20 cellular contexts compared by ENCODE assay signal in the genomic region with DNA sequence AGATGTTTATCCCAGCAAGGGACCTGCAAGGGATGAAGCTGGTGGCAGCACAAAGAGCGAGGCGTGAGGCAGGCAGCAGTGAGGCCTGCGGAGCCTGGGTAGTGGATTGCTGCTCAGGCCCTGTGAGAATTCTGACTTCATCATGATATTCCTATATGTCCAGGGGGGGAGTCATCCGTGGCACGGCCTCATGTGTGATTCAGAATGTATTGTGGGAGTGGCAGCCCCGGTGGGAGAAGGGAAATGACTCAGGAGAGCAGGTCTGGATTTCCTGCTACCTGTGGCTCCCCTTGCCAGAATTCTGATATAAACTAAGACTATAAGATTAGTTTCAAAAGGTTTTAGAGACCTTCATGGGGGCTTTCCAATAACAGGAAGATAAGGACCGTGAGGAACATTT.
DNase-seq lines count a peak whose midpoint lies in the region; ATAC-seq and TF ChIP-seq lines count a peak whose summit lies in the region.
"Had no signal": no experiment of that assay in that cellular context is flagged by ENCODE, and none has a peak within 500 bp of the region (broad histone marks: within the 10 kb centered on the region; RNA-seq: fewer than 3 reads in every experiment).

No MANE protein-coding gene starts in this region.

- peak; percentile 42 for DNase-seq in 8988T
- DNase-seq in HK-2 (ENCODE audit: unreplicated experiment): peak; percentile 46
- peak; percentile 88 for DNase-seq in RWPE1 (ENCODE audit: low spot score)
- peak; percentile 49 to 77 for DNase-seq in foreskin keratinocyte
- no peak for DNase-seq in NCI-H2107 treated with DMSO at 0.1 percent for 48 hours (lab: John Stamatoyannopoulos, UW; ENCODE audit: unreplicated experiment)
- DNase-seq in stimulated activated CD4-positive, alpha-beta T cell treated with anti-CD3 and anti-CD28 coated beads, Interleukin-4, amount 100 ng/mL, for 24 hours: no peak
- DNase-seq: CD8-positive, alpha-beta memory T cell; DMS79 treated with DMSO at 0.1 percent for 48 hours; GDM1; H7; KG1; NCI-H1092; NCI-H146; NCI-H2081; NCI-H524 treated with DMSO at 0.1 percent for 48 hours; SIG-M5 had no signal

- no peaks in the 10 kb centered on the region for H3K27me3 ChIP-seq in foreskin keratinocyte
- H3K27me3 ChIP-seq: BLaER1 treated with 17β-estradiol and CSF1 and Interleukin-3, amounts not matched to agents 10 nM and 100 nM had no signal

- ATAC-seq in foreskin keratinocyte (peak; percentile 97), SK-N-SH treated with all-trans-retinoic acid at 6 μM for 48 hours (no peak), GM18519 (IDR thresholded peaks at IDR 0.05; ENCODE audit: low FRiP score, unreplicated experiment) (no peak)
- ATAC-seq: GM12878 had no signal

- CTCF ChIA-PET in RWPE1 (lab: Yijun Ruan, JAX): no interaction called here

- H3K4me1 ChIP-seq in foreskin keratinocyte: no peaks in the 10 kb centered on the region

- H3K27ac ChIP-seq in RWPE1: no peak overlapping the region
- H3K27ac ChIP-seq in foreskin keratinocyte: no peak overlapping the region
- H3K27ac ChIP-seq: BLaER1 treated with 17β-estradiol and CSF1 and Interleukin-3, amounts not matched to agents 10 nM and 100 nM had no signal

- POLR2A ChIA-PET in RWPE1 (lab: Yijun Ruan, JAX; ENCODE audit: low non-redundant PET): no interaction called here

- TF ChIP-seq CTCF in RWPE1 (conservative IDR thresholded peaks at IDR 0.05; ENCODE audit: low read depth): no peak
- no peak for TF ChIP-seq CTCF in foreskin keratinocyte (conservative IDR thresholded peaks at IDR 0.05)

TF ChIP-seq in SK-N-SH treated with all-trans-retinoic acid at 6 μM for 48 hours, 23 proteins besides CTCF, POLR2A, EP300 and RAD21:
- TF ChIP-seq PPARA (CRISPR knock-in tag; IDR thresholded peaks at IDR 0.05; ENCODE audit: borderline replicate concordance) (no peak), CSDC2 (CRISPR knock-in tag; IDR thresholded peaks at IDR 0.05) (no peak), ZNF8 (CRISPR knock-in tag; IDR thresholded peaks at IDR 0.05) (no peak), TCF4 (CRISPR knock-in tag; IDR thresholded peaks at IDR 0.05; ENCODE audit: borderline replicate concordance) (no peak), ARNTL (CRISPR knock-in tag; IDR thresholded peaks at IDR 0.05; ENCODE audit: borderline replicate concordance, low read depth) (no peak), ISL1 (CRISPR knock-in tag; IDR thresholded peaks at IDR 0.05) (no peak)
- TF ChIP-seq, protein P1, sequence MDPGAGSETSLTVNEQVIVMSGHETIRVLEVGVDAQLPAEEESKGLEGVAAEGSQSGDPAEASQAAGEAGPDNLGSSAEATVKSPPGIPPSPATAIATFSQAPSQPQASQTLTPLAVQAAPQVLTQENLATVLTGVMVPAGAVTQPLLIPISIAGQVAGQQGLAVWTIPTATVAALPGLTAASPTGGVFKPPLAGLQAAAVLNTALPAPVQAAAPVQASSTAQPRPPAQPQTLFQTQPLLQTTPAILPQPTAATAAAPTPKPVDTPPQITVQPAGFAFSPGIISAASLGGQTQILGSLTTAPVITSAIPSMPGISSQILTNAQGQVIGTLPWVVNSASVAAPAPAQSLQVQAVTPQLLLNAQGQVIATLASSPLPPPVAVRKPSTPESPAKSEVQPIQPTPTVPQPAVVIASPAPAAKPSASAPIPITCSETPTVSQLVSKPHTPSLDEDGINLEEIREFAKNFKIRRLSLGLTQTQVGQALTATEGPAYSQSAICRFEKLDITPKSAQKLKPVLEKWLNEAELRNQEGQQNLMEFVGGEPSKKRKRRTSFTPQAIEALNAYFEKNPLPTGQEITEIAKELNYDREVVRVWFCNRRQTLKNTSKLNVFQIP (CRISPR knock-in tag; IDR thresholded peaks at IDR 0.05; ENCODE audit: borderline replicate concordance, low read depth): no peak
- TF ChIP-seq, protein P2, sequence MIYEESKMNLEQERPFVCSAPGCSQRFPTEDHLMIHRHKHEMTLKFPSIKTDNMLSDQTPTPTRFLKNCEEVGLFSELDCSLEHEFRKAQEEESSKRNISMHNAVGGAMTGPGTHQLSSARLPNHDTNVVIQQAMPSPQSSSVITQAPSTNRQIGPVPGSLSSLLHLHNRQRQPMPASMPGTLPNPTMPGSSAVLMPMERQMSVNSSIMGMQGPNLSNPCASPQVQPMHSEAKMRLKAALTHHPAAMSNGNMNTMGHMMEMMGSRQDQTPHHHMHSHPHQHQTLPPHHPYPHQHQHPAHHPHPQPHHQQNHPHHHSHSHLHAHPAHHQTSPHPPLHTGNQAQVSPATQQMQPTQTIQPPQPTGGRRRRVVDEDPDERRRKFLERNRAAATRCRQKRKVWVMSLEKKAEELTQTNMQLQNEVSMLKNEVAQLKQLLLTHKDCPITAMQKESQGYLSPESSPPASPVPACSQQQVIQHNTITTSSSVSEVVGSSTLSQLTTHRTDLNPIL (CRISPR knock-in tag; IDR thresholded peaks at IDR 0.05; ENCODE audit: low read depth): no peak
- TF ChIP-seq, protein P3, sequence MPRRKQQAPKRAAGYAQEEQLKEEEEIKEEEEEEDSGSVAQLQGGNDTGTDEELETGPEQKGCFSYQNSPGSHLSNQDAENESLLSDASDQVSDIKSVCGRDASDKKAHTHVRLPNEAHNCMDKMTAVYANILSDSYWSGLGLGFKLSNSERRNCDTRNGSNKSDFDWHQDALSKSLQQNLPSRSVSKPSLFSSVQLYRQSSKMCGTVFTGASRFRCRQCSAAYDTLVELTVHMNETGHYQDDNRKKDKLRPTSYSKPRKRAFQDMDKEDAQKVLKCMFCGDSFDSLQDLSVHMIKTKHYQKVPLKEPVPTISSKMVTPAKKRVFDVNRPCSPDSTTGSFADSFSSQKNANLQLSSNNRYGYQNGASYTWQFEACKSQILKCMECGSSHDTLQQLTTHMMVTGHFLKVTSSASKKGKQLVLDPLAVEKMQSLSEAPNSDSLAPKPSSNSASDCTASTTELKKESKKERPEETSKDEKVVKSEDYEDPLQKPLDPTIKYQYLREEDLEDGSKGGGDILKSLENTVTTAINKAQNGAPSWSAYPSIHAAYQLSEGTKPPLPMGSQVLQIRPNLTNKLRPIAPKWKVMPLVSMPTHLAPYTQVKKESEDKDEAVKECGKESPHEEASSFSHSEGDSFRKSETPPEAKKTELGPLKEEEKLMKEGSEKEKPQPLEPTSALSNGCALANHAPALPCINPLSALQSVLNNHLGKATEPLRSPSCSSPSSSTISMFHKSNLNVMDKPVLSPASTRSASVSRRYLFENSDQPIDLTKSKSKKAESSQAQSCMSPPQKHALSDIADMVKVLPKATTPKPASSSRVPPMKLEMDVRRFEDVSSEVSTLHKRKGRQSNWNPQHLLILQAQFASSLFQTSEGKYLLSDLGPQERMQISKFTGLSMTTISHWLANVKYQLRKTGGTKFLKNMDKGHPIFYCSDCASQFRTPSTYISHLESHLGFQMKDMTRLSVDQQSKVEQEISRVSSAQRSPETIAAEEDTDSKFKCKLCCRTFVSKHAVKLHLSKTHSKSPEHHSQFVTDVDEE (CRISPR knock-in tag; IDR thresholded peaks at IDR 0.05): no peak

Comparison
In these comparisons a context has a peak if more than half of its experiments do, and no peak if none do; other contexts are left out.
1. DNase-seq: peak in 8988T (single experiment), HK-2 (single experiment), RWPE1 (single experiment) and foreskin keratinocyte (2 of 2); none in NCI-H2107 treated with DMSO at 0.1 percent for 48 hours (single experiment) and stimulated activated CD4-positive, alpha-beta T cell treated with anti-CD3 and anti-CD28 coated beads, Interleukin-4, amount 100 ng/mL, for 24 hours (single experiment).